Comparison of ENCODE assay signal across 20 cellular contexts in the genomic region with DNA sequence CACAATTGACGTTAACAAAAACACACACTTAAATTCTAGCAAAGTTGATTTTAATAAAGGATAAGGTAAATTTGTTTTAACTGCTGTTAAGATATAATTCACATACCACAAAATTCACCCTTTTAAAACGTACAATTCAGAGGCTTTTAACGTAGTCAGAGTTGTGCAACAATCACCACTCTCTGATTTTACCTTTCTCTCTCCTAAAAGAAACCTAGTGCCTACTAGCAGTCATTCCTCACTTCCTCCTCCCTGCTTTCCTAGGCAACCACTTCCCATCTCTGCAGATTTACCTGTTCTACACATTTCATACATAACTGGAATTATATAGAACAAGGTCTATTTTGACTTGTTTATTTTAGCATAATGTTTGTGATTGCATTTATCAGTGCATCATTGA. TPM values are rescaled to one million over a fixed set of nuclear protein-coding genes. Genes with fewer than 3 reads are reported as not detected.
DNase-seq lines count a peak whose midpoint lies in the region; ATAC-seq, FAIRE-seq and TF ChIP-seq lines count a peak whose summit lies in the region.
"Had no signal": no experiment of that assay in that cellular context is flagged by ENCODE, and none has a peak within 500 bp of the region (broad histone marks: within the 10 kb centered on the region; RNA-seq: fewer than 3 reads in every experiment).

No MANE protein-coding gene starts in this region.

- H3K4me3 ChIP-seq in left lung (no peak overlapping the region), sigmoid colon (no peak overlapping the region)
- H3K4me3 ChIP-seq: BLaER1 treated with 17β-estradiol and CSF1 and Interleukin-3, amounts not matched to agents 10 nM and 100 nM; GM12878; GM23248 had no signal

- intact Hi-C loops in left lung (cut with DNase I) = no loop called here
- intact Hi-C loops in sigmoid colon (cut with DNase I) = no loop called here

- no peaks in the 10 kb centered on the region for H3K4me1 ChIP-seq in left lung
- H3K4me1 ChIP-seq in sigmoid colon = peaks cover 0 to 17% (median 17%) of the 10 kb centered on the region in 4 donors
- H3K4me1 ChIP-seq: BLaER1 treated with 17β-estradiol and CSF1 and Interleukin-3, amounts not matched to agents 10 nM and 100 nM had no signal

- H3K36me3 ChIP-seq in left lung (no peaks in the 10 kb centered on the region), sigmoid colon (no peaks in the 10 kb centered on the region)
- H3K36me3 ChIP-seq: BLaER1 treated with 17β-estradiol and CSF1 and Interleukin-3, amounts not matched to agents 10 nM and 100 nM had no signal

- TF ChIP-seq POLR2A in sigmoid colon (IDR thresholded peaks at IDR 0.05) = no peak

- ATAC-seq in left lung = peak; percentile 73
- ATAC-seq: GM12878, HCT116 had no signal

- no peak for TF ChIP-seq CTCF in left lung (IDR thresholded peaks at IDR 0.05)
- TF ChIP-seq CTCF in sigmoid colon (IDR thresholded peaks at IDR 0.05) = no peak

- 29 to 73% methylated on average over 3 of the region's 3 CpGs for WGBS in sigmoid colon, 2 donors

- no peaks in the 10 kb centered on the region for H3K9me3 ChIP-seq in left lung
- no peaks in the 10 kb centered on the region for H3K9me3 ChIP-seq in sigmoid colon
- H3K9me3 ChIP-seq: BLaER1 treated with 17β-estradiol and CSF1 and Interleukin-3, amounts not matched to agents 10 nM and 100 nM had no signal

- DNase-seq in NCI-H748 (lab: John Stamatoyannopoulos, UW; ENCODE audit: unreplicated experiment) (peak; percentile 42), left lung (no peak), sigmoid colon (no peak), DMS79 treated with DMSO at 0.1 percent for 48 hours (lab: John Stamatoyannopoulos, UW) (no peak), NCI-H1048 (lab: John Stamatoyannopoulos, UW) (no peak), NCI-H524 treated with DMSO at 0.1 percent for 48 hours (lab: John Stamatoyannopoulos, UW) (no peak)
- DNase-seq: CD4-positive, alpha-beta T cell; CD8-positive, alpha-beta memory T cell; COR-L47; DMS153; EL; GDM1; GM23248; H9 had no signal

- H3K27ac ChIP-seq in left lung (no peak overlapping the region), sigmoid colon (no peak overlapping the region)
- H3K27ac ChIP-seq: BLaER1 treated with 17β-estradiol and CSF1 and Interleukin-3, amounts not matched to agents 10 nM and 100 nM; GM23248 had no signal

- H3K27me3 ChIP-seq in left lung = no peaks in the 10 kb centered on the region
- no peaks in the 10 kb centered on the region for H3K27me3 ChIP-seq in sigmoid colon
- H3K27me3 ChIP-seq: BLaER1 treated with 17β-estradiol and CSF1 and Interleukin-3, amounts not matched to agents 10 nM and 100 nM had no signal

- peak; percentile 24 for FAIRE-seq in islet of Langerhans (lab: Jason Lieb, UNC)
- FAIRE-seq: GM12878, GM19239 had no signal

- no peak for TF ChIP-seq EP300 in sigmoid colon (IDR thresholded peaks at IDR 0.05)

RNA-seq across cellular contexts. Expression of a gene that starts 58.9 kb away (rescaled TPM):
- total RNA-seq in left lung (10 to 100 TPM; 57.0 to 57.1 TPM), sigmoid colon (10 to 100 TPM; 46.7 to 51.3 (median 47.1) TPM)
- polyA plus RNA-seq in sigmoid colon = 10 to 100 TPM in 1 of 3 donors, 1 to 10 TPM in 2; 6.0 to 23.2 (median 9.0) TPM
- polyA plus RNA-seq: CD14-positive monocyte had no signal
